Comparison of ENCODE assay signal across 21 cellular contexts in the genomic region with DNA sequence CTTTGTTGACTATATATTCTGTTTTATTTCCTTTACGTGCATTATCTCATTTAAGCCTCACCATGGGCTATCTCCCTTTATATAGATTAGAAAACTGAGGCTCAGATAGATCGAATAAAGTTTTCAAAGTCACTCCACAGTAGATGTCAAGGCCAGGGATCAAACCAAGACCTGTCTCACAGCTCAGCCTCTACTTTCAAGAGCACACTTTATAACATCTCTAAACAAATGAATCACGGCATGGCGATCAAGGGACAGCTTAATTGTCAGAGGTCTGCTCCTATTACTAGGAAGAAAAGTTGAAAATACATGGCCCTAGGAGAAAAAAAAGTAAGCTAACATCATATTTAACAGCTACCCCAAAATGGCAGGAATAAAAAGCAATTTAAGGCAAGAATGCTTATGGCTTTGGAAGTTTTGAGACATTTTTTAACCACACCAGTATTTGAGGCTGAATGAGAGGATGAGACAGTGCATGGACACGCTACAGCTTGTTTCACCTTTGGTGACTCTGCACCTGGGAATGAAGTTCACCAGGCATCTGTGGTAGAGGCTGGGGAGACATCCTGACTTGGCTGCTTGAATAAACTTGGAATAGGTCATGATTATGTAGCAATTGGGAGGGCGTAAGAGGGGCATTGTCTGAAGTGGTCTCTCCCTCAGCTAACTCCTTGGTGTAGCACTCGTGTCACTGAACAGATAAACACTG.
"Had no signal": no experiment of that assay in that cellular context is flagged by ENCODE, and none has a peak within 500 bp of the region (broad histone marks: within the 10 kb centered on the region; RNA-seq: fewer than 3 reads in every experiment).

No MANE protein-coding gene starts in this region.

- H3K4me3 ChIP-seq: cardiac muscle cell, gastrocnemius medialis, prostate gland, upper lobe of right lung had no signal

- H3K9me3 Mint-ChIP-seq: activated CD4-positive, alpha-beta memory T cell treated with anti-CD3 and anti-CD28 coated beads for 36 hours; activated naive CD4-positive, alpha-beta T cell treated with anti-CD3 and anti-CD28 coated beads for 36 hours had no signal

- H3K36me3 ChIP-seq: cardiac muscle cell, gastrocnemius medialis, prostate gland, upper lobe of right lung had no signal

- H3K27me3 ChIP-seq: cardiac muscle cell, gastrocnemius medialis, upper lobe of right lung had no signal

- FAIRE-seq: endometrium, islet of Langerhans had no signal

- H3K9me3 ChIP-seq: gastrocnemius medialis, prostate gland, upper lobe of right lung had no signal

- H3K4me3 Mint-ChIP-seq: activated CD4-positive, alpha-beta memory T cell treated with anti-CD3 and anti-CD28 coated beads for 36 hours; activated naive CD4-positive, alpha-beta T cell treated with anti-CD3 and anti-CD28 coated beads for 36 hours; naive thymus-derived CD4-positive, alpha-beta T cell; T-helper 17 cell had no signal

- DNase-seq: activated CD4-positive, alpha-beta memory T cell treated with anti-CD3 and anti-CD28 coated beads for 36 hours; activated CD4-positive, alpha-beta T cell treated with anti-CD3 and anti-CD28 coated beads for 48 hours; activated CD4-positive, CD25-positive, alpha-beta regulatory T cell; activated effector memory CD4-positive, alpha-beta T cell treated with Interleukin-2 at 50 U/mL for 16 hours; activated naive CD4-positive, alpha-beta T cell treated with anti-CD3 and anti-CD28 coated beads for 36 hours; activated T-cell treated with anti-CD3 and anti-CD28 coated beads, Interleukin-2, amount 50 U/mL, for 48 hours; amygdala; cortex of kidney; gastrocnemius medialis; left colon; naive thymus-derived CD4-positive, alpha-beta T cell; stimulated activated CD4-positive, alpha-beta T cell treated with anti-CD3 and anti-CD28 coated beads, Interleukin-12 subunit alpha, Interleukin-12 subunit beta, amount 100 ng/mL, for 4 hours; stimulated activated CD4-positive, alpha-beta T cell treated with anti-CD3 and anti-CD28 coated beads, Interleukin-4, amount 100 ng/mL, for 4 hours; stimulated activated naive CD8-positive, alpha-beta T cell treated with anti-CD3 and anti-CD28 coated beads, Interleukin-15, Interleukin-2, amounts not matched to agents 100 U/mL and 50 U/mL, for 24 hours; SW 1271; T-helper 17 cell; upper lobe of right lung had no signal

- H3K27me3 Mint-ChIP-seq: activated CD4-positive, alpha-beta memory T cell treated with anti-CD3 and anti-CD28 coated beads for 36 hours; T-helper 17 cell had no signal

- H3K4me1 Mint-ChIP-seq: naive thymus-derived CD4-positive, alpha-beta T cell; T-helper 17 cell had no signal

- H3K27ac Mint-ChIP-seq: activated CD4-positive, alpha-beta memory T cell treated with anti-CD3 and anti-CD28 coated beads for 36 hours; activated naive CD4-positive, alpha-beta T cell treated with anti-CD3 and anti-CD28 coated beads for 36 hours; naive thymus-derived CD4-positive, alpha-beta T cell; T-helper 17 cell had no signal

- H3K36me3 Mint-ChIP-seq: activated CD4-positive, alpha-beta memory T cell treated with anti-CD3 and anti-CD28 coated beads for 36 hours; naive thymus-derived CD4-positive, alpha-beta T cell had no signal

- H3K4me1 ChIP-seq: gastrocnemius medialis, prostate gland, upper lobe of right lung had no signal

- H3K27ac ChIP-seq: cardiac muscle cell, gastrocnemius medialis, prostate gland, upper lobe of right lung had no signal

- ATAC-seq: gastrocnemius medialis; left colon; naive thymus-derived CD4-positive, alpha-beta T cell; stimulated activated naive CD8-positive, alpha-beta T cell treated with anti-CD3 and anti-CD28 coated beads, Interleukin-15, Interleukin-2, amounts not matched to agents 100 U/mL and 50 U/mL, for 24 hours; T-helper 17 cell; upper lobe of right lung had no signal
